In the genomic region with DNA sequence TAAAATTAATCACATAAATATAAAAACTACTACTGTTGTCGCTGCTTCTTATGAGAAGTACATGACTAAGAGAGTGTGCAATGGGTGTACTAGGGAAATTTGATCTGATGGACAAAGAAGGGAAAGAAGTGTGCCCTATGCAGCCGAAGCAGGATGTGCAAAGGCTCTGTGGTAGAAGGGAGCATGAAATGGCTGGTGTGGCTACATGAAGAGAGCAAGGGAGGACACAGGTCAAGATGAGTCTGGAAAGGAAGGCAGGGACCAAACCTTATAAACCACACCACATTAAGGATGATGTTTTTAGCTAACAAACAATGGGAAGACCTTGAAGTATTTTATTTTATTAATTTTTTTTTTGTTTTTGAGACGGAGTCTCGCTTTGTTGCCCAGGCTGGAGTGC, we compare ENCODE assay signal across 29 cellular contexts. TPM values are rescaled to one million over a fixed set of nuclear protein-coding genes. Genes with fewer than 3 reads are reported as not detected.
"Had no signal": no experiment of that assay in that cellular context is flagged by ENCODE, and none has a peak within 500 bp of the region (broad histone marks: within the 10 kb centered on the region; RNA-seq: fewer than 3 reads in every experiment).

No MANE protein-coding gene starts in this region.

- H3K27me3 ChIP-seq: ascending aorta, breast epithelium, cardiac muscle cell, dorsolateral prefrontal cortex had no signal

- H3K36me3 ChIP-seq: ascending aorta, breast epithelium, cardiac muscle cell, esophagus muscularis mucosa, gastroesophageal sphincter, heart right ventricle had no signal

- DNase-seq: activated CD4-positive, alpha-beta memory T cell treated with anti-CD3 and anti-CD28 coated beads, Interleukin-2, amount 10 ng/mL, durations not matched to agents 7 days and 5 days; activated CD4-positive, alpha-beta T cell treated with anti-CD3 and anti-CD28 coated beads for 36 hours; activated CD4-positive, alpha-beta T cell treated with anti-CD3 and anti-CD28 coated beads, Interleukin-2, amount 10 ng/mL, durations not matched to agents 24 days and 14 days; activated CD4-positive, CD25-positive, alpha-beta regulatory T cell; activated CD4-positive, CD25-positive, alpha-beta regulatory T cell treated with anti-CD3 and anti-CD28 coated beads, Interleukin-2, amount 50 U/mL, for 72 hours; activated CD8-positive, alpha-beta memory T cell treated with anti-CD3 and anti-CD28 coated beads, Interleukin-2, amount 50 U/mL, for 48 hours; activated gamma-delta T cell; activated naive CD4-positive, alpha-beta T cell; activated naive CD4-positive, alpha-beta T cell treated with anti-CD3 and anti-CD28 coated beads, Interleukin-2, amount 10 ng/mL, durations not matched to agents 7 days and 5 days; activated naive CD8-positive, alpha-beta T cell treated with anti-CD3 and anti-CD28 coated beads, Interleukin-2, amount 10 ng/mL, durations not matched to agents 7 days and 5 days; activated T-cell treated with anti-CD3 and anti-CD28 coated beads for 4 hours; activated T-cell treated with anti-CD3 and anti-CD28 coated beads, Interleukin-2, amount 50 U/mL, for 24 hours; activated T-cell treated with anti-CD3 and anti-CD28 coated beads, Interleukin-2, amount 50 U/mL, for 72 hours; central memory CD4-positive, alpha-beta T cell; cerebellar nuclear complex; dorsolateral prefrontal cortex; effector CD4-positive, alpha-beta T cell; effector memory CD8-positive, alpha-beta T cell; foreskin melanocyte; heart right ventricle; T-helper 1 cell; T-helper 17 cell; T1000 had no signal

- H3K4me3 ChIP-seq: ascending aorta, breast epithelium, cardiac muscle cell, coronary artery, dorsolateral prefrontal cortex, esophagus muscularis mucosa, gastroesophageal sphincter, heart right ventricle had no signal

- H3K4me1 ChIP-seq: ascending aorta, breast epithelium, esophagus muscularis mucosa, gastroesophageal sphincter, heart right ventricle had no signal

- H3K27ac ChIP-seq: ascending aorta, breast epithelium, cardiac muscle cell, coronary artery, dorsolateral prefrontal cortex, esophagus muscularis mucosa, gastroesophageal sphincter, heart right ventricle had no signal

RNA-seq across cellular contexts. Expression of gene MAB21L3, which starts 20.0 kb away (rescaled TPM):
- polyA plus RNA-seq: heart right ventricle had no signal
